In the genomic region with DNA sequence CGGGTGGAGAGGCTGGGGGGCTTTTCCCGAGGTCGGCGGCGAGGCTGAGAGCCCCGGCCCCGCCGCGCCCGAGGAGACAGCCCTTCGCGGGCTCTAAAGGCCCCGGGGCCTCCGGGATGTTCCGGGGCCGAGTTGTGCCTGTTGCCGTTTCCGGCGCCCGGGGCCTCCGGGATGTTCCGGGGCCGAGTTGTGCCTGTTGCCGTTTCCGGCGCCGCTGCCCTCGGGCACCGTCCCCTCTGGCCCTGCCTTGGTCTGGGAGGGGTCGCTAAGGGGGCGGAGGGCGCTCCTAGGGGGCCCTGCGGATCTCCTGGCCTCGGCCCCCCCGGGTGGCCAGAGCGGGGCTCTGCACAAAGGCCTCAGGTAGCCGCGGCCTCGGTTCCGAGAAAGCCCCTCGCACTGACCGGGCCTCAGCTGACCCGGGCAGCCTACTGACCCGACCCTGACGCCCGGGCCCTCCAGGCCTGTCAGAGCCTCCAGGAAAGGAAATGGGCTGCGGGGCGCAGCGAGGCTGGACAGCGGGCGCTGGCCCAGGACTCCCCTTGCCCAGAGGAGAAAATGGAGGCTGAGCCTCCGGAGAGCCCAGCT, we compare ENCODE assay signal across 8 cellular contexts. TPM values are rescaled to one million over a fixed set of nuclear protein-coding genes. Genes with fewer than 3 reads are reported as not detected.
DNase-seq lines count a peak whose midpoint lies in the region; ATAC-seq, FAIRE-seq and TF ChIP-seq lines count a peak whose summit lies in the region.

No MANE protein-coding gene starts in this region.

- H2AFZ ChIP-seq in Karpas-422 (ENCODE audit: low read length) = no peak overlapping the region

- ATAC-seq in activated naive CD8-positive, alpha-beta T cell treated with anti-CD3 and anti-CD28 coated beads, Interleukin-2, amount 10 ng/mL, durations not matched to agents 7 days and 5 days (ENCODE audit: low read depth) = peak; percentile 23
- ATAC-seq in thoracic aorta (ENCODE audit: insufficient number of reproducible peaks, low FRiP score, low read depth) = no peak

- H4K20me1 ChIP-seq in Karpas-422 (ENCODE audit: insufficient read depth, low read depth, low read length) = no peaks in the 10 kb centered on the region

- H3K36me3 Mint-ChIP-seq in activated naive CD8-positive, alpha-beta T cell treated with anti-CD3 and anti-CD28 coated beads, Interleukin-2, amount 10 ng/mL, durations not matched to agents 7 days and 5 days = no peaks in the 10 kb centered on the region

- H3K4me3 ChIP-seq in kidney (ENCODE audit: low read length in 2 of 2) = peak overlapping the region in 1 of 2 donors; percentile 47
- peak overlapping the region; percentile 89 for H3K4me3 ChIP-seq in thoracic aorta
- H3K4me3 ChIP-seq in Karpas-422 (ENCODE audit: low read length) = no peak overlapping the region

- no peak overlapping the region for H3K27ac Mint-ChIP-seq in activated naive CD8-positive, alpha-beta T cell treated with anti-CD3 and anti-CD28 coated beads, Interleukin-2, amount 10 ng/mL, durations not matched to agents 7 days and 5 days

- intact Hi-C loops in kidney (cut with DNase I) = loop anchor here (10.0 kb wide), 1 partner anchor 234 kb away; no protein-coding TSS in a partner anchor

- DNase-seq in activated CD8-positive, alpha-beta memory T cell treated with anti-CD3 and anti-CD28 coated beads for 24 hours = peak; percentile 61
- no peak for DNase-seq in activated CD8-positive, alpha-beta memory T cell treated with anti-CD3 and anti-CD28 coated beads, Interleukin-2, amount 50 U/mL, for 48 hours
- DNase-seq in activated naive CD8-positive, alpha-beta T cell treated with anti-CD3 and anti-CD28 coated beads, Interleukin-2, amount 10 ng/mL, durations not matched to agents 7 days and 5 days = no peak
- DNase-seq in kidney (no peak), thoracic aorta (ENCODE audit: low spot score) (no peak), Karpas-422 (no peak), medulla oblongata (ENCODE audit: extremely low spot score) (no peak)
- no peak for DNase-seq in activated effector memory CD4-positive, alpha-beta T cell treated with anti-CD3 and anti-CD28 coated beads, Interleukin-2, amount 50 U/mL, for 16 hours

- H3K4me3 Mint-ChIP-seq in activated naive CD8-positive, alpha-beta T cell treated with anti-CD3 and anti-CD28 coated beads, Interleukin-2, amount 10 ng/mL, durations not matched to agents 7 days and 5 days = no peak overlapping the region

- no peak for TF ChIP-seq CTCF in kidney (IDR thresholded peaks at IDR 0.05; ENCODE audit: borderline replicate concordance, extremely low read depth, insufficient read depth)
- TF ChIP-seq CTCF in thoracic aorta (IDR thresholded peaks at IDR 0.05) = no peak

- H3K4me2 ChIP-seq in Karpas-422 (ENCODE audit: low read depth, low read length, poor library complexity, severe bottlenecking) = no peak overlapping the region

- H3K4me1 ChIP-seq in kidney (ENCODE audit: control insufficient read depth in 1 of 2, insufficient read depth in 1 of 2, low read depth in 1 of 2, low read length in 2 of 2) = peaks cover 0 to 14% of the 10 kb centered on the region in 2 donors
- H3K4me1 ChIP-seq in thoracic aorta (ENCODE audit: control insufficient read depth in 1 of 2, low read depth in 2 of 2) = peaks cover 8 to 21% of the 10 kb centered on the region in 2 donors
- H3K4me1 ChIP-seq in Karpas-422 (ENCODE audit: low read length) = peaks cover 9% of the 10 kb centered on the region

- H3K27me3 Mint-ChIP-seq in activated naive CD8-positive, alpha-beta T cell treated with anti-CD3 and anti-CD28 coated beads, Interleukin-2, amount 10 ng/mL, durations not matched to agents 7 days and 5 days = peaks cover 28% of the 10 kb centered on the region

- FAIRE-seq in kidney (lab: Jason Lieb, UNC) = no peak

- no peaks in the 10 kb centered on the region for H3K9me3 Mint-ChIP-seq in activated naive CD8-positive, alpha-beta T cell treated with anti-CD3 and anti-CD28 coated beads, Interleukin-2, amount 10 ng/mL, durations not matched to agents 7 days and 5 days

- H3K36me3 ChIP-seq in kidney (ENCODE audit: control insufficient read depth in 1 of 2, insufficient read depth in 2 of 2, low read length in 2 of 2) (no peaks in the 10 kb centered on the region), thoracic aorta (no peaks in the 10 kb centered on the region), Karpas-422 (ENCODE audit: insufficient read depth, low read length) (no peaks in the 10 kb centered on the region)

- POLR2A ChIA-PET in activated naive CD8-positive, alpha-beta T cell treated with anti-CD3 and anti-CD28 coated beads, Interleukin-2, amount 10 ng/mL, durations not matched to agents 7 days and 5 days (lab: Charles Lee) = interaction anchor here (0.6 to 2.3 kb wide), 4 partner anchors 20 to 142 kb away, joined by 3 to 11 read pairs (median 6); a partner anchor contains a TSS

- H3K27ac ChIP-seq in kidney (ENCODE audit: low read depth in 2 of 2, low read length in 2 of 2) = peak overlapping the region in 1 of 2 donors; percentile 57
- H3K27ac ChIP-seq in thoracic aorta = peak overlapping the region; percentile 57 to 77
- H3K27ac ChIP-seq in Karpas-422 (ENCODE audit: low read length) = no peak overlapping the region

- H3K9me3 ChIP-seq in kidney (ENCODE audit: control insufficient read depth in 1 of 2, low read length in 2 of 2) (no peaks in the 10 kb centered on the region), thoracic aorta (no peaks in the 10 kb centered on the region), Karpas-422 (ENCODE audit: low read length) (no peaks in the 10 kb centered on the region)

- no peaks in the 10 kb centered on the region for H3K27me3 ChIP-seq in thoracic aorta (replicated peaks; ENCODE audit: insufficient read depth)
- H3K27me3 ChIP-seq in Karpas-422 (ENCODE audit: low read length) = no peaks in the 10 kb centered on the region

- H3K9ac ChIP-seq in kidney (ENCODE audit: low read length in 2 of 2) (peak overlapping the region; percentile 26 to 41), Karpas-422 (ENCODE audit: low read length) (no peak overlapping the region)

- H3K9me2 ChIP-seq in Karpas-422 (replicated peaks; ENCODE audit: insufficient read depth, low read length) = no peaks in the 10 kb centered on the region

- peaks cover 7% of the 10 kb centered on the region for H3K4me1 Mint-ChIP-seq in activated naive CD8-positive, alpha-beta T cell treated with anti-CD3 and anti-CD28 coated beads, Interleukin-2, amount 10 ng/mL, durations not matched to agents 7 days and 5 days

- no peaks in the 10 kb centered on the region for H3K79me2 ChIP-seq in Karpas-422 (ENCODE audit: low read length)

RNA-seq across cellular contexts. Expression of a gene that starts 24.2 kb away (rescaled TPM):
- 1,000 to 10,000 TPM; 2,936 to 3,174 TPM for total RNA-seq in activated naive CD8-positive, alpha-beta T cell treated with anti-CD3 and anti-CD28 coated beads, Interleukin-2, amount 10 ng/mL, durations not matched to agents 7 days and 5 days
- 2,632 TPM for total RNA-seq in kidney
- polyA plus RNA-seq in kidney (ENCODE audit: insufficient read depth, low read depth, low replicate concordance) = 1,350 TPM
- total RNA-seq in thoracic aorta = 1,000 to 10,000 TPM; 4,421 to 4,935 TPM
- 2,634 and 2,913 TPM in 2 replicates for total RNA-seq in Karpas-422 (2014; rRNA removed; shearing (Covaris generic); ENCODE audit: low replicate concordance)

RNA-seq across cellular contexts. Expression of a gene that starts 39.8 kb away (rescaled TPM):
- 1 to 10 TPM in 1 of 2 experiments, under 1 TPM in 1; 0.94 to 1.7 TPM for total RNA-seq in activated naive CD8-positive, alpha-beta T cell treated with anti-CD3 and anti-CD28 coated beads, Interleukin-2, amount 10 ng/mL, durations not matched to agents 7 days and 5 days
- total RNA-seq in kidney (3.8 TPM), thoracic aorta (1 to 10 TPM; 4.2 to 9.2 TPM)
- polyA plus RNA-seq in kidney (ENCODE audit: insufficient read depth, low read depth, low replicate concordance) = 0.26 TPM
- 0.63 and 1.2 TPM in 2 replicates for total RNA-seq in Karpas-422 (2014; rRNA removed; shearing (Covaris generic); ENCODE audit: low replicate concordance)
